Comparison of ENCODE assay signal across 8 cellular contexts in genomic region chr1:161530158-161530557, GRCh38. TPM values are rescaled to one million over a fixed set of nuclear protein-coding genes. Genes with fewer than 3 reads are reported as not detected.
DNase-seq lines count a peak whose midpoint lies in the region; ATAC-seq lines count a peak whose summit lies in the region.
"Not testable (repeated sequence)": the region's sequence is repeated elsewhere in the genome, so short reads cannot be mapped to it uniquely, and the experiment has no call there.

No MANE protein-coding gene starts in this region.

- peaks cover 25% of the 10 kb centered on the region for H3K27me3 Mint-ChIP-seq in T-helper 2 cell treated with Interferon-gamma antibody and Interleukin-4, amounts not matched to agents 5 μg/mL and 100 μg/mL, for 36 hours (ENCODE audit: low read depth)
- H3K27me3 Mint-ChIP-seq in activated naive CD8-positive, alpha-beta T cell treated with anti-CD3 and anti-CD28 coated beads, Interleukin-2, amount 50 U/mL, for 24 hours = peaks cover 26% of the 10 kb centered on the region

- ATAC-seq in HG02798 (IDR thresholded peaks at IDR 0.05; ENCODE audit: poor library complexity, unreplicated experiment) = peak; percentile 35
- ATAC-seq in activated naive CD8-positive, alpha-beta T cell treated with anti-CD3 and anti-CD28 coated beads, Interleukin-2, amount 50 U/mL, for 24 hours = peak; percentile 55
- peak; percentile 81 for ATAC-seq in Right ventricle myocardium inferior

- peak overlapping the region; percentile 93 for H3K4me3 Mint-ChIP-seq in T-helper 2 cell treated with Interferon-gamma antibody and Interleukin-4, amounts not matched to agents 5 μg/mL and 100 μg/mL, for 36 hours
- peak overlapping the region; percentile 86 for H3K4me3 Mint-ChIP-seq in activated naive CD8-positive, alpha-beta T cell treated with anti-CD3 and anti-CD28 coated beads, Interleukin-2, amount 50 U/mL, for 24 hours

- H3K27ac Mint-ChIP-seq in T-helper 2 cell treated with Interferon-gamma antibody and Interleukin-4, amounts not matched to agents 5 μg/mL and 100 μg/mL, for 36 hours = peak overlapping the region; percentile 93
- H3K27ac Mint-ChIP-seq in activated naive CD8-positive, alpha-beta T cell treated with anti-CD3 and anti-CD28 coated beads, Interleukin-2, amount 50 U/mL, for 24 hours = peak overlapping the region; percentile 98

- H3K36me3 Mint-ChIP-seq in T-helper 2 cell treated with Interferon-gamma antibody and Interleukin-4, amounts not matched to agents 5 μg/mL and 100 μg/mL, for 36 hours (ENCODE audit: low read depth); activated naive CD8-positive, alpha-beta T cell treated with anti-CD3 and anti-CD28 coated beads, Interleukin-2, amount 50 U/mL, for 24 hours (ENCODE audit: low read depth): not testable (repeated sequence)

- DNase-seq in GDM1 (lab: John Stamatoyannopoulos, UW) (peak; percentile 64), NCI-H187 (lab: John Stamatoyannopoulos, UW) (peak; percentile 14 to 55), nucleus accumbens (lab: John Stamatoyannopoulos, UW) (peak in 34 of 56 donors; percentile 13 to 81 (median 46)), superior temporal gyrus (ENCODE audit: extremely low spot score) (peak; percentile 86)
- DNase-seq in T-helper 2 cell treated with Interferon-gamma antibody and Interleukin-4, amounts not matched to agents 5 μg/mL and 100 μg/mL, for 36 hours (ENCODE audit: low spot score) = peak; percentile 52
- DNase-seq in activated naive CD8-positive, alpha-beta T cell treated with anti-CD3 and anti-CD28 coated beads, Interleukin-2, amount 50 U/mL, for 24 hours = peak; percentile 68
- not testable (repeated sequence) for DNase-seq in Right ventricle myocardium inferior (ENCODE audit: missing footprints)

- peaks cover 19% of the 10 kb centered on the region for H3K4me1 Mint-ChIP-seq in T-helper 2 cell treated with Interferon-gamma antibody and Interleukin-4, amounts not matched to agents 5 μg/mL and 100 μg/mL, for 36 hours (ENCODE audit: low read depth)
- H3K4me1 Mint-ChIP-seq in activated naive CD8-positive, alpha-beta T cell treated with anti-CD3 and anti-CD28 coated beads, Interleukin-2, amount 50 U/mL, for 24 hours = peaks cover 23% of the 10 kb centered on the region

- intact Hi-C loops in Right ventricle myocardium inferior (cut with DNase I) = loop anchor here (10.0 kb wide), 1 partner anchor 135 kb away; no protein-coding TSS in a partner anchor

- H3K9me3 Mint-ChIP-seq in T-helper 2 cell treated with Interferon-gamma antibody and Interleukin-4, amounts not matched to agents 5 μg/mL and 100 μg/mL, for 36 hours; activated naive CD8-positive, alpha-beta T cell treated with anti-CD3 and anti-CD28 coated beads, Interleukin-2, amount 50 U/mL, for 24 hours: not testable (repeated sequence)

RNA-seq across cellular contexts. Expression of gene HSPA6, which starts 5.8 kb away (rescaled TPM):
- 1.1 TPM for total RNA-seq in Right ventricle myocardium inferior

RNA-seq across cellular contexts. Expression of gene FCGR3A, which starts 19.5 kb away (rescaled TPM):
- 31.4 TPM for total RNA-seq in Right ventricle myocardium inferior

RNA-seq across cellular contexts. Expression of gene FCGR2A, which starts 24.9 kb away (rescaled TPM):
- total RNA-seq in Right ventricle myocardium inferior = 22.1 TPM
